Comparison of ENCODE assay signal across 8 cellular contexts in genomic region chr7:75993689-75994387, GRCh38. TPM values are rescaled to one million over a fixed set of nuclear protein-coding genes. Genes with fewer than 3 reads are reported as not detected.
DNase-seq lines count a peak whose midpoint lies in the region; ATAC-seq and TF ChIP-seq lines count a peak whose summit lies in the region.

No MANE protein-coding gene starts in this region.

- ATAC-seq in GM18505 (IDR thresholded peaks at IDR 0.05; ENCODE audit: unreplicated experiment) (peak; percentile 13), HG03432 (IDR thresholded peaks at IDR 0.05; ENCODE audit: unreplicated experiment) (peak; percentile 17)

- H3K27me3 ChIP-seq in SU-DHL-6 (ENCODE audit: low read length) (no peaks in the 10 kb centered on the region), suprapubic skin (no peaks in the 10 kb centered on the region)

- peak overlapping the region; percentile 77 for H3K9ac ChIP-seq in SU-DHL-6 (ENCODE audit: low read length)

- no peak overlapping the region for H3K27ac ChIP-seq in SU-DHL-6 (ENCODE audit: low read depth, low read length)
- H3K27ac ChIP-seq in suprapubic skin = peak overlapping the region; percentile 90

- TF ChIP-seq EP300 in suprapubic skin (IDR thresholded peaks at IDR 0.05) = no peak

- DNase-seq in AG09309 (ENCODE audit: low read depth) (no peak), lower leg skin (ENCODE audit: low spot score in 2 of 2) (peak; percentile 63 to 93), suprapubic skin (ENCODE audit: low spot score in 2 of 2) (peak in 1 of 2 donors; percentile 86), NCI-H2029 (lab: John Stamatoyannopoulos, UW) (no peak)
- peak; percentile 15 for DNase-seq in effector CD8-positive, alpha-beta T cell (lab: John Stamatoyannopoulos, UW)

- WGBS in lower leg skin, 2 donors = 3 to 10% methylated on average over 7 to 30 of the region's 40 CpGs
- WGBS in suprapubic skin = 3% methylated on average over 14 of the region's 40 CpGs

- H3K9me3 ChIP-seq in SU-DHL-6 (ENCODE audit: insufficient read depth, low read length) (no peaks in the 10 kb centered on the region), suprapubic skin (no peaks in the 10 kb centered on the region)

- H3F3A ChIP-seq in SU-DHL-6 (ENCODE audit: insufficient read depth) = 0 out of 2 replicates have a peak, but pooled peaks cover 3% of the 10 kb centered on the region

- H2AFZ ChIP-seq in SU-DHL-6 (ENCODE audit: low read depth, low read length, severe bottlenecking) = peak overlapping the region; percentile 96

- H4K20me1 ChIP-seq in SU-DHL-6 (ENCODE audit: low read depth, low read length) = no peaks in the 10 kb centered on the region

- H3K4me2 ChIP-seq in SU-DHL-6 (ENCODE audit: low read depth, low read length, poor library complexity, severe bottlenecking) = peak overlapping the region; percentile 86

- no peaks in the 10 kb centered on the region for H3K36me3 ChIP-seq in SU-DHL-6 (ENCODE audit: low read length)
- no peaks in the 10 kb centered on the region for H3K36me3 ChIP-seq in suprapubic skin

- intact Hi-C loops in lower leg skin (cut with DNase I; ENCODE audit: low total_unique reads) = no loop called here

- no peaks in the 10 kb centered on the region for H3K9me2 ChIP-seq in SU-DHL-6 (replicated peaks; ENCODE audit: insufficient read depth, low read length)

- H3K4me3 ChIP-seq in AG09309 (ENCODE audit: control insufficient read depth, low read depth, low read length) = peak overlapping the region; percentile 80
- peak overlapping the region; percentile 93 for H3K4me3 ChIP-seq in SU-DHL-6 (ENCODE audit: insufficient read depth, low read length, poor library complexity, severe bottlenecking)
- H3K4me3 ChIP-seq in lower leg skin (ENCODE audit: low read depth, poor library complexity, severe bottlenecking) = peak overlapping the region; percentile 70
- peak overlapping the region; percentile 78 for H3K4me3 ChIP-seq in suprapubic skin

- TF ChIP-seq POLR2A in GM18505 (IDR thresholded peaks at IDR 0.05; ENCODE audit: borderline replicate concordance, extremely low read depth, insufficient read depth, insufficient read length) = no peak
- TF ChIP-seq POLR2A in lower leg skin (IDR thresholded peaks at IDR 0.05) = no peak
- no peak for TF ChIP-seq POLR2A in suprapubic skin (IDR thresholded peaks at IDR 0.05)

- peaks cover 46% of the 10 kb centered on the region for H3K4me1 ChIP-seq in suprapubic skin

- no peaks in the 10 kb centered on the region for H3K79me2 ChIP-seq in SU-DHL-6 (ENCODE audit: insufficient read depth, low read length)

- no peak for TF ChIP-seq CTCF in AG09309 (IDR thresholded peaks at IDR 0.05; ENCODE audit: control insufficient read depth, insufficient read depth, low read depth, low read length, missing control alignments)
- TF ChIP-seq CTCF in SU-DHL-6 (IDR thresholded peaks at IDR 0.05; ENCODE audit: insufficient read depth, low read length, poor library complexity, severe bottlenecking) = no peak
- TF ChIP-seq CTCF in lower leg skin (IDR thresholded peaks at IDR 0.05) = no peak
- TF ChIP-seq CTCF in suprapubic skin (IDR thresholded peaks at IDR 0.05) = no peak

RNA-seq across cellular contexts. Expression of gene TMEM120A, which starts 0.6 kb away (rescaled TPM):
- total RNA-seq in lower leg skin (10 to 100 TPM; 17.7 to 37.4 (median 27.6) TPM), suprapubic skin (10 to 100 TPM; 21.0 to 34.0 (median 22.4) TPM)

RNA-seq across cellular contexts. Expression of gene STYXL1, which starts 54.0 kb away (rescaled TPM):
- total RNA-seq in lower leg skin = 10 to 100 TPM; 33.4 to 63.9 (median 42.2) TPM
- 10 to 100 TPM in 3 of 4 donors, 1 to 10 TPM in 1; 8.8 to 59.5 (median 41.2) TPM for total RNA-seq in suprapubic skin

RNA-seq across cellular contexts. Expression of gene MDH2, which starts 54.1 kb away (rescaled TPM):
- total RNA-seq in lower leg skin (100 to 1,000 TPM in 3 of 4 donors, 10 to 100 TPM in 1; 89.3 to 121 (median 110) TPM), suprapubic skin (100 to 1,000 TPM in 3 of 4 donors, 10 to 100 TPM in 1; 99.8 to 127 (median 116) TPM)

Comparison
In these comparisons a context has a peak if more than half of its experiments do, and no peak if none do; other contexts are left out.
1. DNase-seq: peak in effector CD8-positive, alpha-beta T cell (single experiment) and lower leg skin (2 of 2); none in AG09309 (single experiment) and NCI-H2029 (single experiment).
2. Peak in every context shown above with its lines, with median percentiles within 50 percentile points of each other: H3K4me3 ChIP-seq.